9 cellular contexts compared by ENCODE assay signal in the genomic region with DNA sequence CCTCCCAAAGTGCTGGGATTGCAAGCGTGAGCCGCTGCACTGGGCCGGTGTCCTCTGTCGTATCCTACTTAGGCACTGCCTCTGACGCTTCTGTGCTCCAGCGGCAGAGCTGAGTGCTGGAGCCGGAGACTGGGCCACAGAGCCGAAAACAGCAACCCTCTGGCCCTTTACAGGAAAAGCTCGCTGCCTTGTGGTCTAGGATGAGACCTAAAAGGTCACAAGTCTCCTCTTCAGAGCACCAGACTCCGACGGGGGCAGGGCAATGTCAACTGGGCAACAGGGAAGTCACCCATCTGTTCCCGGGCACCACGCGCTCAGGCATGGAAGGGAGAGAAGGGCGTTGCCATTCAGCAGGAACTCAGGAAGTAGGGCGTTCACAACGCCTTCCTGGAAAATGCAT.
A peak's percentile ranks its signal among the peaks of the same experiment; 100 is the strongest.
DNase-seq lines count a peak whose midpoint lies in the region; ATAC-seq and TF ChIP-seq lines count a peak whose summit lies in the region.
"Had no signal": no experiment of that assay in that cellular context is flagged by ENCODE, and none has a peak within 500 bp of the region (broad histone marks: within the 10 kb centered on the region; RNA-seq: fewer than 3 reads in every experiment).

No MANE protein-coding gene starts in this region.

- H2BK120ac ChIP-seq in IMR-90 (ENCODE audit: low read depth, low read length), result no peak overlapping the region

- no peak overlapping the region for H3K4ac ChIP-seq in IMR-90 (ENCODE audit: low read depth, low read length)

- H3K9me3 ChIP-seq in IMR-90 (ENCODE audit: control insufficient read depth, insufficient read depth, low read length), result peaks cover 3% of the 10 kb centered on the region; the same call in 1 of the 2 replicates
- no peaks in the 10 kb centered on the region for H3K9me3 ChIP-seq in gastrocnemius medialis

- H3K27me3 Mint-ChIP-seq in WTC11 (ENCODE audit: low read depth), result peaks cover 2% of the 10 kb centered on the region; the same call in 1 of the 2 replicates

- ATAC-seq in IMR-90 (ENCODE audit: low read depth) (no peak), WTC11 (no peak), left ventricle myocardium superior (peak; percentile 85), gastrocnemius medialis (peak; percentile 17 to 74), GM19463 (IDR thresholded peaks at IDR 0.05; ENCODE audit: unreplicated experiment) (no peak), HG02759 (IDR thresholded peaks at IDR 0.05; ENCODE audit: unreplicated experiment) (no peak), HG03460 (IDR thresholded peaks at IDR 0.05; ENCODE audit: unreplicated experiment) (no peak), HG02623 (IDR thresholded peaks at IDR 0.05; ENCODE audit: unreplicated experiment) (no peak)

- H2AK9ac ChIP-seq in IMR-90 (replicated peaks; ENCODE audit: low read depth, low read length, poor library complexity), result no peak overlapping the region

- POLR2A ChIA-PET in IMR-90 (lab: Charles Lee; ENCODE audit: unreplicated experiment) (no interaction called here), WTC11 (lab: Charles Lee) (no interaction called here)

- TF ChIP-seq RAD21 in IMR-90 (IDR thresholded peaks at IDR 0.05; ENCODE audit: low read length), result no peak

- no peaks in the 10 kb centered on the region for H3K4me1 ChIP-seq in IMR-90 (ENCODE audit: control insufficient read depth, insufficient read depth, low read length)
- peaks cover 0 to 6% of the 10 kb centered on the region in 2 donors for H3K4me1 ChIP-seq in gastrocnemius medialis

- no peak for TF ChIP-seq CTCF in IMR-90 (conservative IDR thresholded peaks at IDR 0.05; ENCODE audit: low read depth, low read length)
- TF ChIP-seq CTCF in WTC11 (IDR thresholded peaks at IDR 0.05), result no peak
- TF ChIP-seq CTCF in gastrocnemius medialis (IDR thresholded peaks at IDR 0.05 in 4 of 5, conservative IDR thresholded peaks at IDR 0.05 in 1 of 5), result no peak

- in situ Hi-C loops in IMR-90 (cut with MboI; ENCODE audit: low sequenced_read_pairs) (no loop called here), gastrocnemius medialis (cut with MboI; ENCODE audit: low sequenced_read_pairs in 4 of 4) (no loop called here)

- DNase-seq in IMR-90 (no peak), WTC11 (ENCODE audit: low spot score) (peak; percentile 6), left ventricle myocardium superior (peak; percentile 81), gastrocnemius medialis (peak; percentile 48 to 65)
- DNase-seq: effector memory CD4-positive, alpha-beta T cell had no signal

- peaks cover 24% of the 10 kb centered on the region for H3K9me3 Mint-ChIP-seq in WTC11

- H4K8ac ChIP-seq in IMR-90 (ENCODE audit: low read depth in 2 of 2, low read length in 2 of 2), result no peak overlapping the region

- no peak overlapping the region for H3K14ac ChIP-seq in IMR-90 (replicated peaks; ENCODE audit: low read depth, low read length)

- H3K4me1 Mint-ChIP-seq in WTC11, result no peaks in the 10 kb centered on the region

- no peaks in the 10 kb centered on the region for H3K9me1 ChIP-seq in IMR-90 (ENCODE audit: insufficient read depth, low read length)

- no peak overlapping the region for H3K18ac ChIP-seq in IMR-90 (ENCODE audit: low read depth, low read length)

- no peaks in the 10 kb centered on the region; the same call in 1 of the 2 replicates for H3K36me3 Mint-ChIP-seq in WTC11

- peak overlapping the region; percentile 49 for H2AFZ ChIP-seq in IMR-90 (replicated peaks; ENCODE audit: low read length, poor library complexity)

- 81% methylated on average over 10 of the region's 17 CpGs; no CpG with 5 or more reads in 1 of the 2 experiments for WGBS in IMR-90 (ENCODE audit: extremely low coverage in 2 of 2, insufficient read length in 1 of 2), 2 experiments

- dilution Hi-C loops in IMR-90 (cut with HindIII; ENCODE audit: low sequenced_read_pairs, unreplicated experiment), result no loop called here

- no peak overlapping the region for H3K9ac ChIP-seq in IMR-90 (ENCODE audit: low read depth, low read length)

- no peaks in the 10 kb centered on the region for H4K20me1 ChIP-seq in IMR-90 (ENCODE audit: insufficient read depth, low read length)

- no peak overlapping the region for H3K4me2 ChIP-seq in IMR-90 (ENCODE audit: low read depth, low read length)

- H3K79me1 ChIP-seq in IMR-90 (ENCODE audit: low read depth in 1 of 2, low read length in 2 of 2), result no peaks in the 10 kb centered on the region

- H3K36me3 ChIP-seq in IMR-90 (ENCODE audit: control insufficient read depth, insufficient read depth, low read length) (no peaks in the 10 kb centered on the region), gastrocnemius medialis (no peaks in the 10 kb centered on the region)

- intact Hi-C loops in IMR-90 (cut with micrococcal nuclease) (no loop called here), left ventricle myocardium superior (cut with micrococcal nuclease) (no loop called here), gastrocnemius medialis (cut with DNase I; ENCODE audit: low total_unique reads) (no loop called here)

- no peak for TF ChIP-seq POLR2A in IMR-90 (IDR thresholded peaks at IDR 0.05; ENCODE audit: low read depth, low read length)
- TF ChIP-seq POLR2A in gastrocnemius medialis (IDR thresholded peaks at IDR 0.05), result no peak

- H3K27me3 ChIP-seq in IMR-90 (ENCODE audit: control insufficient read depth, insufficient read depth, low read length) (0 out of 2 replicates have a peak, but pooled peaks cover 2% of the 10 kb centered on the region), gastrocnemius medialis (no peaks in the 10 kb centered on the region)

- no peak overlapping the region for H3K4me3 Mint-ChIP-seq in WTC11

- CTCF ChIA-PET in IMR-90 (lab: Yijun Ruan, JAX) (no interaction called here), WTC11 (lab: Charles Lee) (interaction anchor here (1.0 kb wide), 2 partner anchors 12 to 13 kb away, joined by 3 read pairs; no protein-coding TSS in a partner anchor)

- H2BK20ac ChIP-seq in IMR-90 (ENCODE audit: low read depth, low read length), result no peak overlapping the region

- no peak overlapping the region for H3K56ac ChIP-seq in IMR-90 (ENCODE audit: extremely low read depth, insufficient read depth, low read length)

- BruUV-seq in IMR-90 (replicated peaks; lab: Mats Ljungman, UMichigan), result no TSS peak

- H2AK5ac ChIP-seq in IMR-90 (ENCODE audit: low read depth, low read length), result no peak overlapping the region

- H3K27ac Mint-ChIP-seq in WTC11, result peak overlapping the region; percentile 37; the same call in 1 of the 2 replicates

- H2BK15ac ChIP-seq in IMR-90 (ENCODE audit: low read depth, low read length), result no peak overlapping the region

- H4K5ac ChIP-seq in IMR-90 (ENCODE audit: low read depth, low read length), result no peak overlapping the region

- no peak overlapping the region for H3K27ac ChIP-seq in IMR-90 (ENCODE audit: insufficient read depth, low read length)
- H3K27ac ChIP-seq in gastrocnemius medialis, result peak overlapping the region in 3 of 4 donors; percentile 17 to 57 (median 54)

- H3K23ac ChIP-seq in IMR-90 (ENCODE audit: low read depth, low read length), result 0 out of 2 replicates have a peak overlapping the region, but pooled peaks have one; percentile 9

- no peak overlapping the region for H2BK5ac ChIP-seq in IMR-90 (ENCODE audit: low read depth, low read length, poor library complexity, severe bottlenecking)

- H3K4me3 ChIP-seq in IMR-90 (ENCODE audit: insufficient read depth, low read depth, low read length) (no peak overlapping the region), gastrocnemius medialis (no peak overlapping the region)

- no peak overlapping the region for H4K91ac ChIP-seq in IMR-90 (ENCODE audit: insufficient read depth, low read depth, low read length)

TF ChIP-seq in IMR-90, 13 proteins besides CTCF, POLR2A, EP300 and RAD21:
- TF ChIP-seq SMC3 (IDR thresholded peaks at IDR 0.05; ENCODE audit: low read depth, low read length), result no peak
TF ChIP-seq in IMR-90: peak in this region for 0.

TF ChIP-seq in WTC11, 78 proteins besides CTCF, POLR2A, EP300 and RAD21 (continues in another document):
- TF ChIP-seq, protein P1, sequence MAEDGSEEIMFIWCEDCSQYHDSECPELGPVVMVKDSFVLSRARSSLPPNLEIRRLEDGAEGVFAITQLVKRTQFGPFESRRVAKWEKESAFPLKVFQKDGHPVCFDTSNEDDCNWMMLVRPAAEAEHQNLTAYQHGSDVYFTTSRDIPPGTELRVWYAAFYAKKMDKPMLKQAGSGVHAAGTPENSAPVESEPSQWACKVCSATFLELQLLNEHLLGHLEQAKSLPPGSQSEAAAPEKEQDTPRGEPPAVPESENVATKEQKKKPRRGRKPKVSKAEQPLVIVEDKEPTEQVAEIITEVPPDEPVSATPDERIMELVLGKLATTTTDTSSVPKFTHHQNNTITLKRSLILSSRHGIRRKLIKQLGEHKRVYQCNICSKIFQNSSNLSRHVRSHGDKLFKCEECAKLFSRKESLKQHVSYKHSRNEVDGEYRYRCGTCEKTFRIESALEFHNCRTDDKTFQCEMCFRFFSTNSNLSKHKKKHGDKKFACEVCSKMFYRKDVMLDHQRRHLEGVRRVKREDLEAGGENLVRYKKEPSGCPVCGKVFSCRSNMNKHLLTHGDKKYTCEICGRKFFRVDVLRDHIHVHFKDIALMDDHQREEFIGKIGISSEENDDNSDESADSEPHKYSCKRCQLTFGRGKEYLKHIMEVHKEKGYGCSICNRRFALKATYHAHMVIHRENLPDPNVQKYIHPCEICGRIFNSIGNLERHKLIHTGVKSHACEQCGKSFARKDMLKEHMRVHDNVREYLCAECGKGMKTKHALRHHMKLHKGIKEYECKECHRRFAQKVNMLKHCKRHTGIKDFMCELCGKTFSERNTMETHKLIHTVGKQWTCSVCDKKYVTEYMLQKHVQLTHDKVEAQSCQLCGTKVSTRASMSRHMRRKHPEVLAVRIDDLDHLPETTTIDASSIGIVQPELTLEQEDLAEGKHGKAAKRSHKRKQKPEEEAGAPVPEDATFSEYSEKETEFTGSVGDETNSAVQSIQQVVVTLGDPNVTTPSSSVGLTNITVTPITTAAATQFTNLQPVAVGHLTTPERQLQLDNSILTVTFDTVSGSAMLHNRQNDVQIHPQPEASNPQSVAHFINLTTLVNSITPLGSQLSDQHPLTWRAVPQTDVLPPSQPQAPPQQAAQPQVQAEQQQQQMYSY (CRISPR knock-in tag; IDR thresholded peaks at IDR 0.05), result no peak
- TF ChIP-seq E2F5 (CRISPR knock-in tag; IDR thresholded peaks at IDR 0.05), result no peak
- TF ChIP-seq ESRRA (CRISPR knock-in tag; IDR thresholded peaks at IDR 0.05; ENCODE audit: borderline replicate concordance), result no peak
- TF ChIP-seq HMGA2 (CRISPR knock-in tag; IDR thresholded peaks at IDR 0.05), result no peak

Comparison
In these comparisons a context has a peak if more than half of its experiments do, and no peak if none do; other contexts are left out.
1. ATAC-seq: peak in left ventricle myocardium superior (single experiment) and gastrocnemius medialis (2 of 2); none in IMR-90 (single experiment), WTC11 (single experiment), GM19463 (single experiment), HG02759 (single experiment), HG03460 (single experiment) and HG02623 (single experiment).